In genomic region chr11:62612366-62613274, GRCh38 we compare ENCODE assay signal across 8 cellular contexts. TPM values are rescaled to one million over a fixed set of nuclear protein-coding genes. Genes with fewer than 3 reads are reported as not detected.
DNase-seq lines count a peak whose midpoint lies in the region; ATAC-seq and TF ChIP-seq lines count a peak whose summit lies in the region.

A gene with protein sequence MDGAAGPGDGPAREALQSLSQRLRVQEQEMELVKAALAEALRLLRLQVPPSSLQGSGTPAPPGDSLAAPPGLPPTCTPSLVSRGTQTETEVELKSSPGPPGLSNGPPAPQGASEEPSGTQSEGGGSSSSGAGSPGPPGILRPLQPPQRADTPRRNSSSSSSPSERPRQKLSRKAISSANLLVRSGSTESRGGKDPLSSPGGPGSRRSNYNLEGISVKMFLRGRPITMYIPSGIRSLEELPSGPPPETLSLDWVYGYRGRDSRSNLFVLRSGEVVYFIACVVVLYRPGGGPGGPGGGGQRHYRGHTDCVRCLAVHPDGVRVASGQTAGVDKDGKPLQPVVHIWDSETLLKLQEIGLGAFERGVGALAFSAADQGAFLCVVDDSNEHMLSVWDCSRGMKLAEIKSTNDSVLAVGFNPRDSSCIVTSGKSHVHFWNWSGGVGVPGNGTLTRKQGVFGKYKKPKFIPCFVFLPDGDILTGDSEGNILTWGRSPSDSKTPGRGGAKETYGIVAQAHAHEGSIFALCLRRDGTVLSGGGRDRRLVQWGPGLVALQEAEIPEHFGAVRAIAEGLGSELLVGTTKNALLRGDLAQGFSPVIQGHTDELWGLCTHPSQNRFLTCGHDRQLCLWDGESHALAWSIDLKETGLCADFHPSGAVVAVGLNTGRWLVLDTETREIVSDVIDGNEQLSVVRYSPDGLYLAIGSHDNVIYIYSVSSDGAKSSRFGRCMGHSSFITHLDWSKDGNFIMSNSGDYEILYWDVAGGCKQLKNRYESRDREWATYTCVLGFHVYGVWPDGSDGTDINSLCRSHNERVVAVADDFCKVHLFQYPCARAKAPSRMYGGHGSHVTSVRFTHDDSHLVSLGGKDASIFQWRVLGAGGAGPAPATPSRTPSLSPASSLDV (minus strand): TSS chr11:62612775. CDS start chr11:62612457, 318 bp downstream.
Gene ROM1, plus strand, starts transcription at chr11:62613257. Its CDS starts 25 bp downstream, at chr11:62613282.

- DNase-seq in DMS114 treated with DMSO at 0.1 percent for 48 hours (lab: John Stamatoyannopoulos, UW; ENCODE audit: unreplicated experiment) (peak; percentile 49), HUDEP-2 (lab: John Stamatoyannopoulos, UW; ENCODE audit: unreplicated experiment in 76 of 76) (peak in 66 of 76 experiments; percentile 37 to 92 (median 75)), PC-9 (peak; percentile 79 to 93), fibroblast of lung (ENCODE audit: low read depth in 2 of 2) (peak; percentile 74 to 92)
- peak; percentile 91 to 92 for DNase-seq in activated T-cell treated with anti-CD3 and anti-CD28 coated beads, Interleukin-2, amount 50 U/mL, for 72 hours
- DNase-seq in naive thymus-derived CD8-positive, alpha-beta T cell: peak; percentile 79 to 94 (median 88)
- peak; percentile 87 for DNase-seq in stimulated activated naive B cell treated with anti-CD40 and anti-IgM and Interleukin-4, amounts not matched to agents 10 μg/mL and 1 μg/mL and 100 μg/mL, for 72 hours

- no TSS peak for BruUV-seq in PC-9 (replicated peaks; lab: Mats Ljungman, UMichigan)

- peaks cover 18% of the 10 kb centered on the region for H3K79me2 ChIP-seq in PC-9 (ENCODE audit: low read depth)
- no peaks in the 10 kb centered on the region for H3K79me2 ChIP-seq in fibroblast of lung (ENCODE audit: control insufficient read depth, insufficient read depth, low read length)

- no peaks in the 10 kb centered on the region for H3K27me3 Mint-ChIP-seq in activated T-cell treated with anti-CD3 and anti-CD28 coated beads, Interleukin-2, amount 50 U/mL, for 72 hours (ENCODE audit: low read depth)
- no peaks in the 10 kb centered on the region for H3K27me3 Mint-ChIP-seq in naive thymus-derived CD8-positive, alpha-beta T cell
- no peaks in the 10 kb centered on the region for H3K27me3 Mint-ChIP-seq in stimulated activated naive B cell treated with anti-CD40 and anti-IgM and Interleukin-4, amounts not matched to agents 10 μg/mL and 1 μg/mL and 100 μg/mL, for 72 hours

- H3K4me1 ChIP-seq in PC-9 (replicated peaks; ENCODE audit: insufficient read depth): peaks cover 35% of the 10 kb centered on the region
- H3K4me1 ChIP-seq in fibroblast of lung (ENCODE audit: control insufficient read depth, extremely low read depth, insufficient read depth, low read length): peaks cover 12% of the 10 kb centered on the region

- peak within 1 kb of the TSS; percentile 61 for H3K9ac ChIP-seq in fibroblast of lung (ENCODE audit: insufficient read depth, low read length)

- peak within 1 kb of the TSS; percentile 88 for H3K4me2 ChIP-seq in PC-9
- peak within 1 kb of the TSS; percentile 93 for H3K4me2 ChIP-seq in fibroblast of lung (ENCODE audit: extremely low read depth, insufficient read depth, low read length)

- intact Hi-C loops in PC-9 (cut with micrococcal nuclease; ENCODE audit: unreplicated experiment): loop anchor here (1.0 to 5.0 kb wide), 7 partner anchors 21 to 270 kb away; partner anchors contain the start of genes BSCL2, EEF1G, GANAB and GNG3

- H3K36me3 Mint-ChIP-seq in activated T-cell treated with anti-CD3 and anti-CD28 coated beads, Interleukin-2, amount 50 U/mL, for 72 hours (ENCODE audit: insufficient read depth in 2 of 2): peaks cover 9 to 14% of the 10 kb centered on the region in 2 donors
- peaks cover 0 to 31% (median 7%) of the 10 kb centered on the region in 3 donors for H3K36me3 Mint-ChIP-seq in naive thymus-derived CD8-positive, alpha-beta T cell
- peaks cover 32 to 49% of the 10 kb centered on the region in 2 donors for H3K36me3 Mint-ChIP-seq in stimulated activated naive B cell treated with anti-CD40 and anti-IgM and Interleukin-4, amounts not matched to agents 10 μg/mL and 1 μg/mL and 100 μg/mL, for 72 hours

- peaks cover 47% of the 10 kb centered on the region for H3F3A ChIP-seq in PC-9 (ENCODE audit: insufficient read depth, low read depth)

- no peaks in the 10 kb centered on the region for H3K9me3 Mint-ChIP-seq in activated T-cell treated with anti-CD3 and anti-CD28 coated beads, Interleukin-2, amount 50 U/mL, for 72 hours
- H3K9me3 Mint-ChIP-seq in naive thymus-derived CD8-positive, alpha-beta T cell: no peaks in the 10 kb centered on the region
- H3K9me3 Mint-ChIP-seq in stimulated activated naive B cell treated with anti-CD40 and anti-IgM and Interleukin-4, amounts not matched to agents 10 μg/mL and 1 μg/mL and 100 μg/mL, for 72 hours: no peaks in the 10 kb centered on the region

- H2AFZ ChIP-seq in PC-9 (peak within 1 kb of the TSS; percentile 87), fibroblast of lung (ENCODE audit: low read length) (peak within 1 kb of the TSS; percentile 79)

- no peaks in the 10 kb centered on the region for H3K9me3 ChIP-seq in PC-9 (ENCODE audit: insufficient read depth, low read depth)
- H3K9me3 ChIP-seq in fibroblast of lung (ENCODE audit: control insufficient read depth, insufficient read depth, low read depth, low read length): no peaks in the 10 kb centered on the region

- H3K36me3 ChIP-seq in PC-9 (ENCODE audit: low read depth) (peaks cover 9% of the 10 kb centered on the region; the same call in 1 of the 2 replicates), fibroblast of lung (ENCODE audit: control insufficient read depth, insufficient read depth, low read length) (peaks cover 11% of the 10 kb centered on the region)

- CTCF ChIA-PET in PC-9 (lab: Charles Lee): interaction anchor here (1.0 to 1.3 kb wide), 5 partner anchors 9 to 218 kb away, joined by 3 to 12 read pairs (median 4); partner anchors contain the start of genes MTA2 and ZBTB3

- H3K4me3 ChIP-seq in PC-9 (peak within 1 kb of the TSS; percentile 85), fibroblast of lung (replicated peaks in 1 of 4; ENCODE audit: control extremely low read depth in 1 of 4, insufficient read depth in 1 of 4, low read depth in 3 of 4, low read length in 4 of 4) (peak within 1 kb of the TSS; percentile 69 to 87 (median 79))

- ATAC-seq in GM21381 (IDR thresholded peaks at IDR 0.05; ENCODE audit: unreplicated experiment): peak; percentile 70
- peak; percentile 75 to 77 for ATAC-seq in activated T-cell treated with anti-CD3 and anti-CD28 coated beads, Interleukin-2, amount 50 U/mL, for 72 hours (replicated peaks in 1 of 2)
- peak; percentile 74 to 78 for ATAC-seq in naive thymus-derived CD8-positive, alpha-beta T cell
- peak; percentile 82 to 83 for ATAC-seq in stimulated activated naive B cell treated with anti-CD40 and anti-IgM and Interleukin-4, amounts not matched to agents 10 μg/mL and 1 μg/mL and 100 μg/mL, for 72 hours (replicated peaks)

- H3K27me3 ChIP-seq in PC-9 (ENCODE audit: insufficient read depth, low read depth): no peaks in the 10 kb centered on the region
- H3K27me3 ChIP-seq in fibroblast of lung (ENCODE audit: control insufficient read depth, insufficient read depth, low read length): no peaks in the 10 kb centered on the region

- H4K20me1 ChIP-seq in PC-9 (ENCODE audit: insufficient read depth): no peaks in the 10 kb centered on the region
- H4K20me1 ChIP-seq in fibroblast of lung (ENCODE audit: control insufficient read depth, extremely low read depth, insufficient read depth, low read length): no peaks in the 10 kb centered on the region

- peak within 1 kb of the TSS; percentile 97 for H3K27ac Mint-ChIP-seq in activated T-cell treated with anti-CD3 and anti-CD28 coated beads, Interleukin-2, amount 50 U/mL, for 72 hours
- H3K27ac Mint-ChIP-seq in naive thymus-derived CD8-positive, alpha-beta T cell: peak within 1 kb of the TSS; percentile 96 to 99 (median 98)
- peak within 1 kb of the TSS; percentile 97 for H3K27ac Mint-ChIP-seq in stimulated activated naive B cell treated with anti-CD40 and anti-IgM and Interleukin-4, amounts not matched to agents 10 μg/mL and 1 μg/mL and 100 μg/mL, for 72 hours

- peak; percentile 87 for TF ChIP-seq CTCF in PC-9 (conservative IDR thresholded peaks at IDR 0.05)
- TF ChIP-seq CTCF in fibroblast of lung (conservative IDR thresholded peaks at IDR 0.05 in 1 of 2, IDR thresholded peaks at IDR 0.05 in 1 of 2; ENCODE audit: low read depth in 1 of 2, low read length in 2 of 2): peak; percentile 51 to 85

- peak within 1 kb of the TSS; percentile 96 to 98 for H3K4me3 Mint-ChIP-seq in activated T-cell treated with anti-CD3 and anti-CD28 coated beads, Interleukin-2, amount 50 U/mL, for 72 hours
- peak within 1 kb of the TSS; percentile 91 to 98 (median 94) for H3K4me3 Mint-ChIP-seq in naive thymus-derived CD8-positive, alpha-beta T cell
- H3K4me3 Mint-ChIP-seq in stimulated activated naive B cell treated with anti-CD40 and anti-IgM and Interleukin-4, amounts not matched to agents 10 μg/mL and 1 μg/mL and 100 μg/mL, for 72 hours: peak within 1 kb of the TSS; percentile 93 to 96

- H3K27ac ChIP-seq in PC-9 (peak within 1 kb of the TSS; percentile 66), fibroblast of lung (ENCODE audit: insufficient read depth, low read length) (peak within 1 kb of the TSS; percentile 83)

- peaks cover 60% of the 10 kb centered on the region for H3K4me1 Mint-ChIP-seq in activated T-cell treated with anti-CD3 and anti-CD28 coated beads, Interleukin-2, amount 50 U/mL, for 72 hours (ENCODE audit: low read depth)
- H3K4me1 Mint-ChIP-seq in naive thymus-derived CD8-positive, alpha-beta T cell: peaks cover 32 to 59% (median 57%) of the 10 kb centered on the region in 4 donors
- peaks cover 35 to 54% of the 10 kb centered on the region in 2 donors for H3K4me1 Mint-ChIP-seq in stimulated activated naive B cell treated with anti-CD40 and anti-IgM and Interleukin-4, amounts not matched to agents 10 μg/mL and 1 μg/mL and 100 μg/mL, for 72 hours

- no peaks in the 10 kb centered on the region for H3K9me2 ChIP-seq in PC-9 (ENCODE audit: insufficient read depth)

- POLR2A ChIA-PET in PC-9 (lab: Charles Lee; ENCODE audit: unreplicated experiment): interaction anchor here (1.0 kb wide), 1 partner anchor 9 kb away, joined by 3 read pairs; the partner anchor contains the start of gene B3GAT3
- POLR2A ChIA-PET in naive thymus-derived CD8-positive, alpha-beta T cell (lab: Charles Lee): interaction anchor here (0.6 to 8.0 kb wide), 23 partner anchors 9 to 269 kb away, joined by 3 to 96 read pairs (median 7); partner anchors contain the start of genes B3GAT3, BSCL2, C11orf98 and CSKMT

RNA-seq across cellular contexts. Expression of the first gene that starts in this region (rescaled TPM):
- total RNA-seq in PC-9 (2021): 83.2 and 84.2 TPM in 2 replicates
- total RNA-seq in activated T-cell treated with anti-CD3 and anti-CD28 coated beads, Interleukin-2, amount 50 U/mL, for 72 hours: 100 to 1,000 TPM; 132 to 148 TPM
- 17.5 and 20.5 TPM in 2 replicates for total RNA-seq in fibroblast of lung
- polyA plus RNA-seq in fibroblast of lung: 17.8 and 22.6 TPM in 2 replicates
- polyA plus RNA-seq in fibroblast of lung (2012): 27.5 and 34.0 TPM in 2 replicates
- polyA minus RNA-seq in fibroblast of lung (ENCODE audit: low replicate concordance): 37.1 and 108 TPM in 2 replicates
- total RNA-seq in naive thymus-derived CD8-positive, alpha-beta T cell: 100 to 1,000 TPM; 251 to 255 TPM
- polyA plus RNA-seq in naive thymus-derived CD8-positive, alpha-beta T cell: 10 to 100 TPM; 14.8 to 23.7 (median 15.7) TPM

RNA-seq across cellular contexts. Expression of gene ROM1, which starts in this region (rescaled TPM):
- total RNA-seq in PC-9 (2021): 6.2 and 7.0 TPM in 2 replicates
- 1 to 10 TPM; 5.1 to 6.7 TPM for total RNA-seq in activated T-cell treated with anti-CD3 and anti-CD28 coated beads, Interleukin-2, amount 50 U/mL, for 72 hours
- 8.5 and 9.9 TPM in 2 replicates for total RNA-seq in fibroblast of lung
- 1.7 and 3.0 TPM in 2 replicates for polyA plus RNA-seq in fibroblast of lung
- polyA plus RNA-seq in fibroblast of lung (2012): 6.3 and 7.5 TPM in 2 replicates
- 2.4 and 7.7 TPM in 2 replicates for polyA minus RNA-seq in fibroblast of lung (ENCODE audit: low replicate concordance)
- 1 to 10 TPM; 5.4 to 6.1 TPM for total RNA-seq in naive thymus-derived CD8-positive, alpha-beta T cell
- 1 to 10 TPM in 2 of 3 donors, under 1 TPM in 1; 0.82 to 1.9 (median 1.8) TPM for polyA plus RNA-seq in naive thymus-derived CD8-positive, alpha-beta T cell

Comparison
In these comparisons a context has a peak if more than half of its experiments do, and no peak if none do; other contexts are left out.
1. Peak in every context shown above with its lines: DNase-seq, ATAC-seq, H3K4me3 ChIP-seq and H3K27ac ChIP-seq.